Comparison of ENCODE assay signal across 9 cellular contexts in the genomic region with DNA sequence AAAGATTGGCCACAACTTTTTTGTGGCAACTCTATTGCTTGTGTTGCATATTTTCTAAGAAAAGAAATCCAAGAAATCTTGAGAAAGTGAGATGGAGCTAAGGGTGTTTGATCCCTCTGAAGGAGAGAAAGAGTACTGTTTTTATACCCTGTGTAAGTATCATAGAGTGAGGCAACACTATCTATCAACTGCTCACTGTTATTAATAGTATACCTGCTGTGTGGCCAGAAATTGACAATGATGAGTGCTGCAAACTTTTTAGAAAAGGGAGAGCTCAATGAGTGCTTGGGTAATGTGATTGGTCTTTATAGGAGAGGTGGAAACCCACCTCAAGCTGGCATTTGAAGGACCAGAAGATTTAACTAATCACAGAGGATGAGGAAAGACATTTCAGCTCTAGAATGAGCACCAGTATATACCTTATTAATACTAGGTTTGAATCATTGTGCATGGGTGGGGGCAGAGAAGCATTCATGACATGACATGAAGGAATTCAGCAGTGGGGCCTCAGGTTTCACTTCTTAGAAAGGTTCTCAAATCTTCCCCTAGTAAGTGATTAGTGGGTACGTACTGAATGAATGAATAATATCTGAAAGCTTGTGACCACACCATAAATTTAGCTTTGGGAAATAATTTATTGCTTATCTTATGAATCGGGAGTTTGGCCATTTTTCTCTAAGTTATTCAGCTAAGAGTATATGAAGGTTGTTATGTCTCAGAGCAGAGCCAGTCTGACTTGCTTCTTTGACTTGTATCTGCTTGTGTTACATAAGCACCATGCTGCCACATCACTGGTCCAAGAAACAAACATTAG.
A peak's percentile ranks its signal among the peaks of the same experiment; 100 is the strongest.
DNase-seq lines count a peak whose midpoint lies in the region; ATAC-seq and TF ChIP-seq lines count a peak whose summit lies in the region.
"Had no signal": no experiment of that assay in that cellular context is flagged by ENCODE, and none has a peak within 500 bp of the region (broad histone marks: within the 10 kb centered on the region; RNA-seq: fewer than 3 reads in every experiment).

No MANE protein-coding gene starts in this region.

- peaks cover 76% of the 10 kb centered on the region for H3K4me1 Mint-ChIP-seq in activated CD4-positive, alpha-beta T cell treated with anti-CD3 and anti-CD28 coated beads for 36 hours

- no peak overlapping the region for H3K4me3 ChIP-seq in right lobe of liver
- H3K4me3 ChIP-seq: spleen had no signal

- CTCF ChIA-PET in activated CD4-positive, alpha-beta T cell treated with anti-CD3 and anti-CD28 coated beads for 36 hours (lab: Charles Lee) = interaction anchor here (0.6 to 3.2 kb wide), 19 partner anchors 8 to 121 kb away, joined by 3 to 12 read pairs (median 3); no protein-coding TSS in a partner anchor

- H3K27me3 Mint-ChIP-seq in activated CD4-positive, alpha-beta T cell treated with anti-CD3 and anti-CD28 coated beads for 36 hours = no peaks in the 10 kb centered on the region

- H3K27me3 ChIP-seq in right lobe of liver = no peaks in the 10 kb centered on the region
- H3K27me3 ChIP-seq: spleen had no signal

- DNase-seq in activated CD4-positive, alpha-beta T cell treated with anti-CD3 and anti-CD28 coated beads for 36 hours = peak; percentile 39
- DNase-seq in activated CD4-positive, alpha-beta T cell treated with anti-CD3 and anti-CD28 coated beads, Interleukin-2, amount 50 U/mL, for 4 hours = no peak
- DNase-seq in HCEC 1CT (peak; percentile 68), NOMO-1 treated with DMSO at 0.1 percent for 48 hours (lab: John Stamatoyannopoulos, UW; ENCODE audit: unreplicated experiment) (peak; percentile 52), non-pigmented ciliary epithelial cell (ENCODE audit: low read depth) (peak; percentile 45), right lobe of liver (no peak), LoVo (ENCODE audit: low spot score) (no peak)
- no peak for DNase-seq in activated CD8-positive, alpha-beta memory T cell treated with anti-CD3 and anti-CD28 coated beads, Interleukin-2, amount 50 U/mL, for 48 hours
- DNase-seq: spleen had no signal

- TF ChIP-seq CTCF in right lobe of liver (IDR thresholded peaks at IDR 0.05) = no peak

- WGBS in right lobe of liver (ENCODE audit: insufficient coverage, low coverage, low lambda C conversion rate, missing lambda C conversion rate) = 69% methylated on average over 2 of the region's 2 CpGs

- peaks cover 85% of the 10 kb centered on the region for H3K36me3 Mint-ChIP-seq in activated CD4-positive, alpha-beta T cell treated with anti-CD3 and anti-CD28 coated beads for 36 hours (ENCODE audit: low read depth)

- H3K27ac Mint-ChIP-seq in activated CD4-positive, alpha-beta T cell treated with anti-CD3 and anti-CD28 coated beads for 36 hours = peak overlapping the region; percentile 32

- POLR2A ChIA-PET in activated CD4-positive, alpha-beta T cell treated with anti-CD3 and anti-CD28 coated beads for 36 hours (lab: Charles Lee) = interaction anchor here (0.6 to 1.3 kb wide), 3 partner anchors 14 to 89 kb away, joined by 3 to 5 read pairs (median 5); no protein-coding TSS in a partner anchor

- H3K4me3 Mint-ChIP-seq in activated CD4-positive, alpha-beta T cell treated with anti-CD3 and anti-CD28 coated beads for 36 hours = no peak overlapping the region

- peaks cover 0 to 12% (median 4%) of the 10 kb centered on the region in 4 donors for H3K36me3 ChIP-seq in right lobe of liver

- H3K27ac ChIP-seq in right lobe of liver = no peak overlapping the region

- no peaks in the 10 kb centered on the region for H3K9me3 ChIP-seq in right lobe of liver
- H3K9me3 ChIP-seq: spleen had no signal

- intact Hi-C loops in activated CD4-positive, alpha-beta T cell treated with anti-CD3 and anti-CD28 coated beads for 36 hours (cut with DNase I, micrococcal nuclease) = no loop called here
- intact Hi-C loops in right lobe of liver (cut with DNase I) = no loop called here

- H3K9me3 Mint-ChIP-seq in activated CD4-positive, alpha-beta T cell treated with anti-CD3 and anti-CD28 coated beads for 36 hours (ENCODE audit: low read depth) = no peaks in the 10 kb centered on the region

- TF ChIP-seq POLR2A in right lobe of liver (IDR thresholded peaks at IDR 0.05) = no peak

- H3K4me1 ChIP-seq in right lobe of liver = peaks cover 0 to 2% (median 0%) of the 10 kb centered on the region in 4 donors

- peak; percentile 62 for ATAC-seq in activated CD4-positive, alpha-beta T cell treated with anti-CD3 and anti-CD28 coated beads for 36 hours
- ATAC-seq in right lobe of liver = no peak

Comparison
In these comparisons a context has a peak if more than half of its experiments do, and no peak if none do; other contexts are left out.
1. DNase-seq: peak in activated CD4-positive, alpha-beta T cell treated with anti-CD3 and anti-CD28 coated beads for 36 hours (single experiment), HCEC 1CT (single experiment), NOMO-1 treated with DMSO at 0.1 percent for 48 hours (single experiment) and non-pigmented ciliary epithelial cell (single experiment); none in activated CD4-positive, alpha-beta T cell treated with anti-CD3 and anti-CD28 coated beads, Interleukin-2, amount 50 U/mL, for 4 hours (0 of 2), right lobe of liver (0 of 3), LoVo (single experiment) and activated CD8-positive, alpha-beta memory T cell treated with anti-CD3 and anti-CD28 coated beads, Interleukin-2, amount 50 U/mL, for 48 hours (single experiment).